ENCODE assay signal across 17 cellular contexts in the genomic region with DNA sequence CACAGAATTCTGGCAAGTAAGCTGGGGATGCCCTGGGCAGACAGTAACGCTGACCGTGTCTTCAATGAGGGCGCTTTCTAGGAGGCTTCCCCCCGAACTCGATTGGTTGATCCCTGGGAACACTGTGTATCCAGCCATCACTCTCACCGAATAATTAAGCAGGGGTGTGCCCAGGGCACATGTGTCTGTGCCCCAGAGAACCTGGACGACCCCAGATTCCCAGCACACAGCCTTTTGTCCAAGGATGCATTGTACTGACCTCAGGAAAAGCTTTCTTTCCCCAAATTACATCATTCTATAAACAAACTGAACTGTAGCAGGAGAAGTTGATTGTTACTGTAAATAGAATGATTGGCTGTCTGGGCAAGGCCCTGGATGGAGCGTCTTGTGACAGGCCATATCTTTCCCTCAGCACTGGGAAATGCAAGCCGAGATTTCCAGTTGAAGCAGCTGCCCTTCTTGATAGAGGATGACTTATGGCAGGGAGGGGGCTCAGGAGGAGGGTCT. TPM values are rescaled to one million over a fixed set of nuclear protein-coding genes. Genes with fewer than 3 reads are reported as not detected.
DNase-seq lines count a peak whose midpoint lies in the region; ATAC-seq, FAIRE-seq and TF ChIP-seq lines count a peak whose summit lies in the region.
"Had no signal": no experiment of that assay in that cellular context is flagged by ENCODE, and none has a peak within 500 bp of the region (broad histone marks: within the 10 kb centered on the region; RNA-seq: fewer than 3 reads in every experiment).

No MANE protein-coding gene starts in this region.

- no peak overlapping the region for H3K4me3 ChIP-seq in heart right ventricle
- H3K4me3 ChIP-seq in pancreas = no peak overlapping the region
- H3K4me3 ChIP-seq: SK-N-MC had no signal

- no peaks in the 10 kb centered on the region for H3K9me3 Mint-ChIP-seq in natural killer cell
- no peaks in the 10 kb centered on the region for H3K9me3 Mint-ChIP-seq in natural killer cell treated with Interleukin-12 subunit alpha and Interleukin-12 subunit beta and Interleukin-15 and Interleukin-18, amount 100 ng/mL, for 72 hours
- H3K9me3 Mint-ChIP-seq: CD8-positive, alpha-beta memory T cell had no signal

- H3K4me1 ChIP-seq in heart right ventricle (peaks cover 47 to 86% (median 72%) of the 10 kb centered on the region in 9 donors), pancreas (peaks cover 26 to 53% (median 29%) of the 10 kb centered on the region in 3 donors)

- H3K27me3 ChIP-seq in heart right ventricle (no peaks in the 10 kb centered on the region), pancreas (no peaks in the 10 kb centered on the region)

- H3K9me3 ChIP-seq in heart right ventricle (no peaks in the 10 kb centered on the region), pancreas (no peaks in the 10 kb centered on the region)

- TF ChIP-seq CTCF in natural killer cell (IDR thresholded peaks at IDR 0.05) (no peak), heart right ventricle (IDR thresholded peaks at IDR 0.05) (no peak), pancreas (IDR thresholded peaks at IDR 0.05) (no peak)

- H3K36me3 ChIP-seq in heart right ventricle = peaks cover 0 to 81% (median 22%) of the 10 kb centered on the region in 9 donors
- H3K36me3 ChIP-seq in pancreas = peaks cover 0 to 5% (median 0%) of the 10 kb centered on the region in 3 donors

- no peak for TF ChIP-seq POLR2A in GM18505 (IDR thresholded peaks at IDR 0.05; ENCODE audit: borderline replicate concordance, extremely low read depth, insufficient read depth, insufficient read length)

- ATAC-seq in natural killer cell (no peak), heart right ventricle (peak in 3 of 8 donors; percentile 2 to 54 (median 5)), pancreas (peak in 3 of 4 donors; percentile 8 to 29 (median 17)), GM18505 (IDR thresholded peaks at IDR 0.05; ENCODE audit: unreplicated experiment) (no peak), GM21737 (IDR thresholded peaks at IDR 0.05; ENCODE audit: unreplicated experiment) (no peak)
- ATAC-seq in natural killer cell treated with Interleukin-12 subunit alpha and Interleukin-12 subunit beta and Interleukin-15 and Interleukin-18, amount 100 ng/mL, for 72 hours = no peak
- ATAC-seq: sciatic nerve had no signal

- no peak for FAIRE-seq in pancreas (lab: Jason Lieb, UNC)
- FAIRE-seq in GM19239 (lab: Jason Lieb, UNC) = no peak

- peak; percentile 1 for DNase-seq in natural killer cell
- DNase-seq in natural killer cell treated with Interleukin-12 subunit alpha and Interleukin-12 subunit beta and Interleukin-15 and Interleukin-18, amount 100 ng/mL, for 72 hours (ENCODE audit: low spot score) = no peak
- DNase-seq in heart right ventricle = no peak
- DNase-seq in pancreas = peak in 4 of 6 donors; percentile 12 to 39 (median 36)
- DNase-seq in SW 1271 (lab: John Stamatoyannopoulos, UW) = no peak
- no peak for DNase-seq in GM19239 (ENCODE audit: insufficient read length, low spot score)
- DNase-seq: CD8-positive, alpha-beta memory T cell; foreskin fibroblast; HCEC 1CT; stimulated activated naive CD4-positive, alpha-beta T cell treated with Interleukin-2 at 50 U/mL for 16 hours had no signal

- H3K27me3 Mint-ChIP-seq in natural killer cell (ENCODE audit: low read depth in 2 of 2) = no peaks in the 10 kb centered on the region
- no peaks in the 10 kb centered on the region for H3K27me3 Mint-ChIP-seq in natural killer cell treated with Interleukin-12 subunit alpha and Interleukin-12 subunit beta and Interleukin-15 and Interleukin-18, amount 100 ng/mL, for 72 hours
- H3K27me3 Mint-ChIP-seq: activated naive CD8-positive, alpha-beta T cell had no signal

- intact Hi-C loops in natural killer cell (cut with micrococcal nuclease) = no loop called here
- intact Hi-C loops in heart right ventricle (cut with DNase I) = no loop called here
- intact Hi-C loops in pancreas (cut with DNase I) = no loop called here

- peaks cover 6 to 12% of the 10 kb centered on the region in 2 donors for H3K4me1 Mint-ChIP-seq in natural killer cell
- peaks cover 0 to 8% of the 10 kb centered on the region in 2 donors for H3K4me1 Mint-ChIP-seq in natural killer cell treated with Interleukin-12 subunit alpha and Interleukin-12 subunit beta and Interleukin-15 and Interleukin-18, amount 100 ng/mL, for 72 hours (ENCODE audit: low read depth in 2 of 2)
- H3K4me1 Mint-ChIP-seq: CD8-positive, alpha-beta memory T cell had no signal

- no peak overlapping the region for H3K27ac Mint-ChIP-seq in natural killer cell
- H3K27ac Mint-ChIP-seq in natural killer cell treated with Interleukin-12 subunit alpha and Interleukin-12 subunit beta and Interleukin-15 and Interleukin-18, amount 100 ng/mL, for 72 hours = no peak overlapping the region
- H3K27ac Mint-ChIP-seq: activated naive CD8-positive, alpha-beta T cell; CD8-positive, alpha-beta memory T cell had no signal

- H3K27ac ChIP-seq in heart right ventricle = peak overlapping the region; percentile 44 to 97 (median 91)
- H3K27ac ChIP-seq in pancreas = peak overlapping the region in 2 of 4 donors; percentile 34 to 55
- H3K27ac ChIP-seq: HL-60, SK-N-MC, VCaP had no signal

- peaks cover 6% of the 10 kb centered on the region for H3K36me3 Mint-ChIP-seq in natural killer cell
- no peaks in the 10 kb centered on the region for H3K36me3 Mint-ChIP-seq in natural killer cell treated with Interleukin-12 subunit alpha and Interleukin-12 subunit beta and Interleukin-15 and Interleukin-18, amount 100 ng/mL, for 72 hours
- H3K36me3 Mint-ChIP-seq: activated naive CD8-positive, alpha-beta T cell; CD8-positive, alpha-beta memory T cell had no signal

- whole genome bisulfite sequencing in heart right ventricle, 2 donors = 35 to 39% methylated on average over 9 of the region's 9 CpGs
- WGBS in pancreas, 2 donors = 59 to 65% methylated on average over 9 of the region's 9 CpGs

- H3K4me3 Mint-ChIP-seq in natural killer cell = no peak overlapping the region
- H3K4me3 Mint-ChIP-seq in natural killer cell treated with Interleukin-12 subunit alpha and Interleukin-12 subunit beta and Interleukin-15 and Interleukin-18, amount 100 ng/mL, for 72 hours = no peak overlapping the region
- H3K4me3 Mint-ChIP-seq: activated naive CD8-positive, alpha-beta T cell; CD8-positive, alpha-beta memory T cell had no signal

RNA-seq across cellular contexts. Expression of a gene that starts 6.6 kb away (rescaled TPM):
- total RNA-seq in natural killer cell = not detected
- total RNA-seq in natural killer cell treated with Interleukin-12 subunit alpha and Interleukin-12 subunit beta and Interleukin-15 and Interleukin-18, amount 100 ng/mL, for 72 hours = under 1 TPM; 0.31 to 0.53 TPM
- 100 to 1,000 TPM in 1 of 10 donors, 10 to 100 TPM in 9; 10.0 to 172 (median 23.8) TPM for total RNA-seq in heart right ventricle
- 10 to 100 TPM; 27.6 to 40.3 TPM for polyA plus RNA-seq in heart right ventricle
- total RNA-seq in pancreas = 100 to 1,000 TPM in 4 of 6 donors, 10 to 100 TPM in 2; 68.9 to 222 (median 150) TPM
- 100 to 1,000 TPM; 217 to 270 TPM for polyA plus RNA-seq in pancreas
- polyA plus RNA-seq: CD8-positive, alpha-beta memory T cell had no signal

RNA-seq across cellular contexts. Expression of a gene that starts 15.5 kb away (rescaled TPM):
- total RNA-seq in natural killer cell (10 to 100 TPM; 24.2 to 31.8 (median 25.0) TPM), heart right ventricle (10 to 100 TPM; 11.0 to 17.2 (median 15.4) TPM), pancreas (10 to 100 TPM; 12.9 to 21.8 (median 20.0) TPM)
- 10 to 100 TPM; 22.7 to 29.0 TPM for total RNA-seq in natural killer cell treated with Interleukin-12 subunit alpha and Interleukin-12 subunit beta and Interleukin-15 and Interleukin-18, amount 100 ng/mL, for 72 hours
- polyA plus RNA-seq in heart right ventricle (10 to 100 TPM; 16.2 to 16.3 TPM), pancreas (10 to 100 TPM; 12.6 to 18.9 TPM)

RNA-seq across cellular contexts. Expression of a gene that starts 25.6 kb away (rescaled TPM):
- 100 to 1,000 TPM in 2 of 3 donors, 10 to 100 TPM in 1; 99.8 to 116 (median 104) TPM for total RNA-seq in natural killer cell
- total RNA-seq in natural killer cell treated with Interleukin-12 subunit alpha and Interleukin-12 subunit beta and Interleukin-15 and Interleukin-18, amount 100 ng/mL, for 72 hours = 10 to 100 TPM in 1 of 2 donors, 1 to 10 TPM in 1; 9.3 to 44.9 TPM
- total RNA-seq in heart right ventricle = 100 to 1,000 TPM in 2 of 10 donors, 10 to 100 TPM in 8; 73.3 to 120 (median 79.9) TPM
- polyA plus RNA-seq in heart right ventricle = 10 to 100 TPM; 41.2 to 89.4 TPM
- 10 to 100 TPM; 13.9 to 76.8 (median 35.7) TPM for total RNA-seq in pancreas
- polyA plus RNA-seq in pancreas = 100 to 1,000 TPM in 1 of 2 donors, 10 to 100 TPM in 1; 85.1 to 100 TPM

Comparison
In these comparisons a context has a peak if more than half of its experiments do, and no peak if none do; other contexts are left out.
1. DNase-seq: peak in natural killer cell (single experiment) and pancreas (4 of 6); none in natural killer cell treated with Interleukin-12 subunit alpha and Interleukin-12 subunit beta and Interleukin-15 and Interleukin-18, amount 100 ng/mL, for 72 hours (single experiment), heart right ventricle (0 of 2), SW 1271 (0 of 2) and GM19239 (single experiment).
2. ATAC-seq: peak in pancreas (3 of 4); none in natural killer cell (0 of 3), natural killer cell treated with Interleukin-12 subunit alpha and Interleukin-12 subunit beta and Interleukin-15 and Interleukin-18, amount 100 ng/mL, for 72 hours (0 of 2), GM18505 (single experiment) and GM21737 (single experiment).
3. RNA of a gene that starts 6.6 kb away (total RNA-seq): 68.9 to 222 TPM in pancreas and 10.0 to 172 TPM in heart right ventricle; 0.31 to 0.53 TPM in natural killer cell treated with Interleukin-12 subunit alpha and Interleukin-12 subunit beta and Interleukin-15 and Interleukin-18, amount 100 ng/mL, for 72 hours and not detected in natural killer cell; every median in the first group is over 4 times any median in the second.